1 cellular context compared by ENCODE assay signal in the genomic region with DNA sequence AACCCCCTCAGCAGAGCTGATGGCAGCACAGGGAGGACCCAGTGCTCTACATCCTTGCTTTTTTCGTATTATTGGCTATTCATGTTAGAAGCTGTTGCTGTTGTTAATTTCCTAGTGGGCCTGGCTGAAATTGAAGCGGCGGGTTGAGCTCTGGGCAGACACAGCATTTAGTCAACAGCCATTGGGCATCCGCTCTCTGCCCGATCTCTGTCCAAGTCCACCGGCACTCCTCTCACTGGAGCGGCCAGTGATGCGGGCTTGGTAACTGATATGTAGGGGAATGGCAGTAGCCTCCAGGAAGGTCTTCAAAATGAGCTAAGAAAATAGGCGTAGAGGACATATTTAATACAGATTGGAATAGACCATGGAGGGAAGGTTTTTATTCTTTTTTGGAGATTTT.
TF ChIP-seq lines count a peak whose summit lies in the region.

No MANE protein-coding gene starts in this region.

TF ChIP-seq in WTC11, 78 proteins besides CTCF, POLR2A, EP300 and RAD21 (continued from another document):
- TF ChIP-seq, protein P1, sequence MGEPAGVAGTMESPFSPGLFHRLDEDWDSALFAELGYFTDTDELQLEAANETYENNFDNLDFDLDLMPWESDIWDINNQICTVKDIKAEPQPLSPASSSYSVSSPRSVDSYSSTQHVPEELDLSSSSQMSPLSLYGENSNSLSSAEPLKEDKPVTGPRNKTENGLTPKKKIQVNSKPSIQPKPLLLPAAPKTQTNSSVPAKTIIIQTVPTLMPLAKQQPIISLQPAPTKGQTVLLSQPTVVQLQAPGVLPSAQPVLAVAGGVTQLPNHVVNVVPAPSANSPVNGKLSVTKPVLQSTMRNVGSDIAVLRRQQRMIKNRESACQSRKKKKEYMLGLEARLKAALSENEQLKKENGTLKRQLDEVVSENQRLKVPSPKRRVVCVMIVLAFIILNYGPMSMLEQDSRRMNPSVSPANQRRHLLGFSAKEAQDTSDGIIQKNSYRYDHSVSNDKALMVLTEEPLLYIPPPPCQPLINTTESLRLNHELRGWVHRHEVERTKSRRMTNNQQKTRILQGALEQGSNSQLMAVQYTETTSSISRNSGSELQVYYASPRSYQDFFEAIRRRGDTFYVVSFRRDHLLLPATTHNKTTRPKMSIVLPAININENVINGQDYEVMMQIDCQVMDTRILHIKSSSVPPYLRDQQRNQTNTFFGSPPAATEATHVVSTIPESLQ (CRISPR knock-in tag; IDR thresholded peaks at IDR 0.05): no peak
- TF ChIP-seq, protein P2, sequence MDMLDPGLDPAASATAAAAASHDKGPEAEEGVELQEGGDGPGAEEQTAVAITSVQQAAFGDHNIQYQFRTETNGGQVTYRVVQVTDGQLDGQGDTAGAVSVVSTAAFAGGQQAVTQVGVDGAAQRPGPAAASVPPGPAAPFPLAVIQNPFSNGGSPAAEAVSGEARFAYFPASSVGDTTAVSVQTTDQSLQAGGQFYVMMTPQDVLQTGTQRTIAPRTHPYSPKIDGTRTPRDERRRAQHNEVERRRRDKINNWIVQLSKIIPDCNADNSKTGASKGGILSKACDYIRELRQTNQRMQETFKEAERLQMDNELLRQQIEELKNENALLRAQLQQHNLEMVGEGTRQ (CRISPR knock-in tag; IDR thresholded peaks at IDR 0.05): no peak
- TF ChIP-seq, protein P3, sequence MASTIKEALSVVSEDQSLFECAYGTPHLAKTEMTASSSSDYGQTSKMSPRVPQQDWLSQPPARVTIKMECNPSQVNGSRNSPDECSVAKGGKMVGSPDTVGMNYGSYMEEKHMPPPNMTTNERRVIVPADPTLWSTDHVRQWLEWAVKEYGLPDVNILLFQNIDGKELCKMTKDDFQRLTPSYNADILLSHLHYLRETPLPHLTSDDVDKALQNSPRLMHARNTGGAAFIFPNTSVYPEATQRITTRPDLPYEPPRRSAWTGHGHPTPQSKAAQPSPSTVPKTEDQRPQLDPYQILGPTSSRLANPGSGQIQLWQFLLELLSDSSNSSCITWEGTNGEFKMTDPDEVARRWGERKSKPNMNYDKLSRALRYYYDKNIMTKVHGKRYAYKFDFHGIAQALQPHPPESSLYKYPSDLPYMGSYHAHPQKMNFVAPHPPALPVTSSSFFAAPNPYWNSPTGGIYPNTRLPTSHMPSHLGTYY (CRISPR knock-in tag; IDR thresholded peaks at IDR 0.05): no peak
- no peak for TF ChIP-seq TCF7 (CRISPR knock-in tag; IDR thresholded peaks at IDR 0.05; ENCODE audit: low read depth)
